ENCODE assay signal across 16 cellular contexts in the genomic region with DNA sequence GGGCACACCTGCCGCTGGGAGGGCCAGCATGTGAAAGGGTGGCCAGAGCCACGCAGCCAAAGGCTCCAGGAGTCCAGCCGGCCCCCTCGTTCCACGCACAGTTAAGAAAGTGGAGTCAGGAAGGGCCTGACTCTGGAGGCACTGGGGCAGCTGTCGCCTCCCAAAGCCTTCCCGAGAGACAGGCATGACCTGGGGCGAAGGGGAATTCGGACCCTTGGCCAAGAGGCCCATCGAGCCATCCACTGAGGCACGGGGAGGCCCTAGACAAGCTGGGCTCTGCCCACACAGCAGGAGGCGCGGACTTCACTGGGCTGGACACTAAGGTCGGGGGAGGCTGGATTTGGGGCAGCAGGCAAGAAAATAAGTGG. TPM values are rescaled to one million over a fixed set of nuclear protein-coding genes. Genes with fewer than 3 reads are reported as not detected.
DNase-seq lines count a peak whose midpoint lies in the region; ATAC-seq and TF ChIP-seq lines count a peak whose summit lies in the region.
"Had no signal": no experiment of that assay in that cellular context is flagged by ENCODE, and none has a peak within 500 bp of the region (broad histone marks: within the 10 kb centered on the region; RNA-seq: fewer than 3 reads in every experiment).

No MANE protein-coding gene starts in this region.

- no peaks in the 10 kb centered on the region for H3K4me1 Mint-ChIP-seq in activated CD4-positive, alpha-beta memory T cell treated with anti-CD3 and anti-CD28 coated beads for 36 hours (ENCODE audit: low read depth)

- peak overlapping the region in 10 of 11 experiments; percentile 7 to 80 (median 63); a peak in 16 of 22 replicates for H3K4me2 ChIP-seq in BLaER1 treated with 17β-estradiol and CSF1 and Interleukin-3, amounts not matched to agents 10 nM and 100 nM

- DNase-seq in activated CD4-positive, alpha-beta memory T cell treated with anti-CD3 and anti-CD28 coated beads for 36 hours: peak; percentile 7
- peak; percentile 28 for DNase-seq in lung (ENCODE audit: low spot score)
- DNase-seq in sigmoid colon: peak; percentile 59
- no peak for DNase-seq in NCI-H2107 treated with DMSO at 0.1 percent for 48 hours (lab: John Stamatoyannopoulos, UW; ENCODE audit: unreplicated experiment)
- DNase-seq: activated gamma-delta T cell treated with Interleukin-2 at 50 U/mL for 16 hours, NCI-H1417 treated with DMSO at 0.1 percent for 48 hours had no signal

- H3K4me3 Mint-ChIP-seq in activated CD4-positive, alpha-beta memory T cell treated with anti-CD3 and anti-CD28 coated beads for 36 hours: no peak overlapping the region
- H3K4me3 Mint-ChIP-seq: WTC11 had no signal

- TF ChIP-seq EP300 in sigmoid colon (IDR thresholded peaks at IDR 0.05): no peak

- POLR2A ChIA-PET in activated CD4-positive, alpha-beta memory T cell treated with anti-CD3 and anti-CD28 coated beads for 36 hours (lab: Charles Lee): no interaction called here

- peak overlapping the region in 2 of 11 experiments; percentile 15 to 61; a peak in 2 of 22 replicates for H3K9ac ChIP-seq in BLaER1 treated with 17β-estradiol and CSF1 and Interleukin-3, amounts not matched to agents 10 nM and 100 nM

- no peaks in the 10 kb centered on the region for H3K9me3 ChIP-seq in BLaER1 treated with 17β-estradiol and CSF1 and Interleukin-3, amounts not matched to agents 10 nM and 100 nM (replicated peaks in 1 of 11)
- peaks cover 0 to 4% of the 10 kb centered on the region in 2 donors for H3K9me3 ChIP-seq in lung (ENCODE audit: control insufficient read depth in 2 of 2, insufficient read depth in 1 of 2, low read length in 1 of 2)
- H3K9me3 ChIP-seq in sigmoid colon: no peaks in the 10 kb centered on the region
- H3K9me3 ChIP-seq: gastroesophageal sphincter had no signal

- TF ChIP-seq CTCF in lung (IDR thresholded peaks at IDR 0.05; ENCODE audit: control extremely low read depth, extremely low read depth) (no peak), sigmoid colon (IDR thresholded peaks at IDR 0.05) (no peak)

- CTCF ChIA-PET in activated CD4-positive, alpha-beta memory T cell treated with anti-CD3 and anti-CD28 coated beads for 36 hours (lab: Charles Lee): no interaction called here

- 83 to 91% methylated on average over 14 of the region's 14 CpGs for WGBS in lung, 2 donors
- WGBS in sigmoid colon, 2 donors: 61 to 85% methylated on average over 14 of the region's 14 CpGs

- peaks cover 0 to 18% (median 0%) of the 10 kb centered on the region in 11 experiments; a peak in 3 of 22 replicates for H4K20me1 ChIP-seq in BLaER1 treated with 17β-estradiol and CSF1 and Interleukin-3, amounts not matched to agents 10 nM and 100 nM

- no peaks in the 10 kb centered on the region for H3K36me3 Mint-ChIP-seq in activated CD4-positive, alpha-beta memory T cell treated with anti-CD3 and anti-CD28 coated beads for 36 hours
- H3K36me3 Mint-ChIP-seq: WTC11 had no signal

- H3K27ac ChIP-seq in BLaER1 treated with 17β-estradiol and CSF1 and Interleukin-3, amounts not matched to agents 10 nM and 100 nM: peak overlapping the region in 5 of 11 experiments; percentile 53 to 64 (median 60); a peak in 6 of 22 replicates
- peak overlapping the region in 1 of 2 donors; percentile 27 for H3K27ac ChIP-seq in lung (ENCODE audit: low read depth in 1 of 2, low read length in 1 of 2)
- H3K27ac ChIP-seq in sigmoid colon: no peak overlapping the region
- H3K27ac ChIP-seq: gastroesophageal sphincter had no signal

- no peaks in the 10 kb centered on the region for H3K9me3 Mint-ChIP-seq in activated CD4-positive, alpha-beta memory T cell treated with anti-CD3 and anti-CD28 coated beads for 36 hours
- H3K9me3 Mint-ChIP-seq: WTC11 had no signal

- H3K4me1 ChIP-seq in BLaER1 treated with 17β-estradiol and CSF1 and Interleukin-3, amounts not matched to agents 10 nM and 100 nM: peaks cover 48 to 80% (median 64%) of the 10 kb centered on the region in 10 experiments
- H3K4me1 ChIP-seq in lung (ENCODE audit: control insufficient read depth in 2 of 2, insufficient read depth in 2 of 2, low read length in 2 of 2) (peaks cover 0 to 28% of the 10 kb centered on the region in 2 donors), sigmoid colon (peaks cover 0 to 18% (median 13%) of the 10 kb centered on the region in 4 donors)

- H3K27me3 ChIP-seq in BLaER1 treated with 17β-estradiol and CSF1 and Interleukin-3, amounts not matched to agents 10 nM and 100 nM: no peaks in the 10 kb centered on the region
- H3K27me3 ChIP-seq in lung (ENCODE audit: control insufficient read depth, insufficient read depth): no peaks in the 10 kb centered on the region
- peaks cover 0 to 50% (median 0%) of the 10 kb centered on the region in 3 donors for H3K27me3 ChIP-seq in sigmoid colon

- H3K27me3 Mint-ChIP-seq in activated CD4-positive, alpha-beta memory T cell treated with anti-CD3 and anti-CD28 coated beads for 36 hours: no peaks in the 10 kb centered on the region

- no peak for TF ChIP-seq POLR2A in sigmoid colon (IDR thresholded peaks at IDR 0.05)

- ATAC-seq in lung (ENCODE audit: insufficient read depth, low FRiP score): no peak
- no peak for ATAC-seq in HG02852 (IDR thresholded peaks at IDR 0.05; ENCODE audit: unreplicated experiment)
- no peak for ATAC-seq in HG03460 (IDR thresholded peaks at IDR 0.05; ENCODE audit: unreplicated experiment)
- ATAC-seq in esophagus mucosa: no peak
- ATAC-seq: WTC11 had no signal

- no peaks in the 10 kb centered on the region for H3K36me3 ChIP-seq in BLaER1 treated with 17β-estradiol and CSF1 and Interleukin-3, amounts not matched to agents 10 nM and 100 nM
- no peaks in the 10 kb centered on the region for H3K36me3 ChIP-seq in lung (ENCODE audit: control insufficient read depth in 2 of 2, insufficient read depth in 2 of 2, low read length in 2 of 2)
- no peaks in the 10 kb centered on the region for H3K36me3 ChIP-seq in sigmoid colon
- H3K36me3 ChIP-seq: gastroesophageal sphincter had no signal

- intact Hi-C loops in activated CD4-positive, alpha-beta memory T cell treated with anti-CD3 and anti-CD28 coated beads for 36 hours (cut with micrococcal nuclease): no loop called here
- intact Hi-C loops in sigmoid colon (cut with DNase I): no loop called here

- no peak overlapping the region for H3K27ac Mint-ChIP-seq in activated CD4-positive, alpha-beta memory T cell treated with anti-CD3 and anti-CD28 coated beads for 36 hours
- H3K27ac Mint-ChIP-seq: WTC11 had no signal

- H3K4me3 ChIP-seq in BLaER1 treated with 17β-estradiol and CSF1 and Interleukin-3, amounts not matched to agents 10 nM and 100 nM: no peak overlapping the region
- no peak overlapping the region for H3K4me3 ChIP-seq in lung
- no peak overlapping the region for H3K4me3 ChIP-seq in sigmoid colon
- H3K4me3 ChIP-seq: gastroesophageal sphincter had no signal

RNA-seq across cellular contexts. Expression of a gene that starts 38.5 kb away (rescaled TPM):
- total RNA-seq in activated CD4-positive, alpha-beta memory T cell treated with anti-CD3 and anti-CD28 coated beads for 36 hours: 1 to 10 TPM; 2.6 to 3.8 TPM
- total RNA-seq in lung: 10 to 100 TPM; 57.1 to 74.6 TPM
- 10 to 100 TPM in 1 of 2 donors, 1 to 10 TPM in 1; 5.9 to 12.3 TPM for polyA plus RNA-seq in lung
- 10 to 100 TPM in 3 of 4 donors, 1 to 10 TPM in 1; 8.3 to 37.1 (median 17.0) TPM for total RNA-seq in sigmoid colon
- 1 to 10 TPM in 2 of 3 donors, under 1 TPM in 1; 0.69 to 6.3 (median 3.0) TPM for polyA plus RNA-seq in sigmoid colon
- total RNA-seq in esophagus mucosa: 3.9 TPM

RNA-seq across cellular contexts. Expression of a gene that starts 53.8 kb away (rescaled TPM):
- not detected for total RNA-seq in activated CD4-positive, alpha-beta memory T cell treated with anti-CD3 and anti-CD28 coated beads for 36 hours
- total RNA-seq in lung (10 to 100 TPM in 1 of 2 donors, 1 to 10 TPM in 1; 5.6 to 17.4 TPM), sigmoid colon (not detected), esophagus mucosa (0.12 TPM)
- polyA plus RNA-seq in lung (1 to 10 TPM; 1.3 to 3.1 TPM), sigmoid colon (under 1 TPM in 2 of 3 donors, not detected in 1; under 0.01 to 0.09 TPM)
- total RNA-seq: endothelial cell of umbilical vein; gastroesophageal sphincter; H1; mononuclear cell; T-helper 1 cell treated with Interleukin-12 subunit alpha and Interleukin-12 subunit beta and Interleukin-4 antibody, amounts not matched to agents 30 ng/mL and 1 ng/mL, for 36 hours; WTC11 had no signal
- polyA plus RNA-seq: endothelial cell of umbilical vein, H1 had no signal
